ENCODE assay signal across 17 cellular contexts in genomic region chr4:155908187-155909139, GRCh38. TPM values are rescaled to one million over a fixed set of nuclear protein-coding genes. Genes with fewer than 3 reads are reported as not detected.
DNase-seq lines count a peak whose midpoint lies in the region; ATAC-seq, FAIRE-seq and TF ChIP-seq lines count a peak whose summit lies in the region.
"Had no signal": no experiment of that assay in that cellular context is flagged by ENCODE, and none has a peak within 500 bp of the region (broad histone marks: within the 10 kb centered on the region; RNA-seq: fewer than 3 reads in every experiment).

No MANE protein-coding gene starts in this region.

- H3K79me2 ChIP-seq in GM12878 (ENCODE audit: control insufficient read depth, insufficient read depth, low read length): no peaks in the 10 kb centered on the region

- no TSS peak for BruUV-seq in GM12878 (replicated peaks; lab: Mats Ljungman, UMichigan)

- peak; percentile 18 for FAIRE-seq in GM12878 (lab: Jason Lieb, UNC)
- FAIRE-seq: colon had no signal

- WGBS in GM12878 (ENCODE audit: insufficient coverage, insufficient replicate concordance, low lambda C conversion rate, missing lambda C conversion rate): 74% methylated on average over 4 of the region's 4 CpGs

- TF ChIP-seq CTCF in GM12878 (IDR thresholded peaks at IDR 0.05 in 2 of 3, conservative IDR thresholded peaks at IDR 0.05 in 1 of 3; ENCODE audit: control insufficient read depth in 2 of 3, extremely low read depth in 1 of 3, insufficient read depth in 1 of 3, low read depth in 3 of 3, low read length in 3 of 3): no peak

- POLR2A ChIA-PET in GM12878 (lab: Charles Lee): interaction anchor here (0.6 to 1.5 kb wide), 2 partner anchors 19 to 216 kb away, joined by 3 to 7 read pairs; no protein-coding TSS in a partner anchor

- CTCF ChIA-PET in GM12878 (lab: Yijun Ruan, JAX): interaction anchor here (1.4 kb wide), 1 partner anchor 45 kb away, joined by 8 read pairs; the partner anchor contains the start of gene CTSO

- H2AFZ ChIP-seq in GM12878 (ENCODE audit: control insufficient read depth, low read depth, low read length): peak overlapping the region; percentile 20

- no peaks in the 10 kb centered on the region for H3K9me3 ChIP-seq in GM12878 (replicated peaks; ENCODE audit: control insufficient read depth, insufficient read depth, low read length)
- H3K9me3 ChIP-seq: SK-N-SH had no signal

- H3K4me2 ChIP-seq in GM12878 (ENCODE audit: control insufficient read depth, insufficient read depth): no peak overlapping the region; the same call in 1 of the 2 replicates
- H3K4me2 ChIP-seq: SK-N-SH had no signal

- H3K4me3 ChIP-seq in GM12878: no peak overlapping the region

- no peak for TF ChIP-seq POLR2A in GM12878 (IDR thresholded peaks at IDR 0.05; ENCODE audit: low read depth, low read length)

- no peaks in the 10 kb centered on the region for H3K36me3 ChIP-seq in GM12878 (ENCODE audit: control insufficient read depth in 2 of 2, insufficient read depth in 2 of 2, low read length in 1 of 2)

- ATAC-seq in GM18517 (IDR thresholded peaks at IDR 0.05; ENCODE audit: unreplicated experiment) (peak; percentile 79), GM21447 (IDR thresholded peaks at IDR 0.05; ENCODE audit: unreplicated experiment) (peak; percentile 68), HG02981 (IDR thresholded peaks at IDR 0.05; ENCODE audit: unreplicated experiment) (peak; percentile 73), GM12878 (peak; percentile 64)
- ATAC-seq: activated CD4-positive, CD25-positive, alpha-beta regulatory T cell treated with anti-CD3 and anti-CD28 coated beads, Interleukin-2, amount 50 U/mL, for 24 hours; left colon had no signal

- DNase-seq in GM12878 (ENCODE audit: low read depth, low spot score) (no peak), NCI-H82 treated with DMSO at 0.1 percent for 48 hours (lab: John Stamatoyannopoulos, UW; ENCODE audit: unreplicated experiment) (no peak), NCI-H1694 treated with DMSO at 0.1 percent for 48 hours (lab: John Stamatoyannopoulos, UW) (no peak), hippocampal formation (lab: John Stamatoyannopoulos, UW) (no peak)
- DNase-seq in activated naive CD4-positive, alpha-beta T cell treated with anti-CD3 and anti-CD28 coated beads, Interleukin-2, amount 50 U/mL, for 16 hours: no peak
- DNase-seq: glutamatergic neuron, left colon, SK-N-SH, trophoblast cell had no signal

- intact Hi-C loops in GM12878 (cut with micrococcal nuclease; ENCODE audit: unreplicated experiment): no loop called here

- no peak for TF ChIP-seq EP300 in GM12878 (IDR thresholded peaks at IDR 0.05; ENCODE audit: borderline replicate concordance in 1 of 2, control insufficient read depth in 1 of 2, low read depth in 2 of 2, low read length in 2 of 2)

- H3K27ac ChIP-seq in GM12878 (ENCODE audit: control insufficient read depth, insufficient read depth): no peak overlapping the region

- H3K4me1 ChIP-seq in GM12878 (ENCODE audit: control insufficient read depth, insufficient read depth, low read length): peaks cover 3% of the 10 kb centered on the region; the same call in 1 of the 2 replicates

- H3K9ac ChIP-seq in GM12878 (ENCODE audit: control insufficient read depth, insufficient read depth, low read length): no peak overlapping the region
- H3K9ac ChIP-seq: SK-N-SH had no signal

- H3K27me3 ChIP-seq in GM12878 (replicated peaks in 1 of 2; ENCODE audit: control insufficient read depth in 2 of 2, insufficient read depth in 2 of 2, low read length in 1 of 2): no peaks in the 10 kb centered on the region

- SMC1A ChIA-PET in GM12878 (lab: Charles Lee; ENCODE audit: uncharacterized antibody, unreplicated experiment): interaction anchor here (0.6 to 2.6 kb wide), 6 partner anchors 7 to 1268 kb away, joined by 3 to 9 read pairs (median 6); partner anchors contain the start of gene CTSO

- RAD21 ChIA-PET in GM12878 (lab: Charles Lee; ENCODE audit: unreplicated experiment): interaction anchor here (1.7 to 1.9 kb wide), 2 partner anchors 19 to 45 kb away, joined by 4 to 8 read pairs; partner anchors contain the start of gene CTSO

- no peaks in the 10 kb centered on the region for H4K20me1 ChIP-seq in GM12878 (ENCODE audit: control insufficient read depth, insufficient read depth)

- in situ Hi-C loops in GM12878 (cut with MboI): no loop called here

- TF ChIP-seq RAD21 in GM12878 (IDR thresholded peaks at IDR 0.05; ENCODE audit: insufficient read depth, low read depth, low read length): no peak

TF ChIP-seq in GM12878, 131 proteins besides CTCF, POLR2A, EP300 and RAD21 (continues in another document):
- TF ChIP-seq BRCA1 (IDR thresholded peaks at IDR 0.05; ENCODE audit: low read depth, low read length) (no peak), SIN3A (IDR thresholded peaks at IDR 0.05; ENCODE audit: low read depth, low read length) (no peak), STAT3 (IDR thresholded peaks at IDR 0.05; ENCODE audit: low read depth, low read length) (no peak), SMARCA5 (IDR thresholded peaks at IDR 0.05) (no peak)

RNA-seq across cellular contexts. Expression of gene TDO2, which starts 5.0 kb away (rescaled TPM):
- total RNA-seq in GM12878 (2013; cell fraction: nucleolus; rRNA removed): not detected in 2 replicates
- total RNA-seq in GM12878 (2014; rRNA removed) (0.22 and 0.23 TPM in 2 replicates), GM12878 (2014; rRNA removed; fragmentation: Illumina TruSeq; extraction: Trizol) (0.09 and 0.18 TPM in 2 replicates), GM12878 (2021) (0.46 and 0.90 TPM in 2 replicates)
- polyA plus RNA-seq in GM12878 (2011; ENCODE audit: low read depth): not detected
- polyA plus RNA-seq in GM12878 (2011; rRNA removed) (1.5 and 2.2 TPM in 2 replicates), GM12878 (2014; fragmentation: Illumina TruSeq; extraction: Trizol) (0.12 TPM in 1 of 2 replicates, not detected in the other), GM12878 (2014; fragmentation: Nextera tagmentation; extraction: Ambion mirVana) (under 1 TPM; 0.13 to 0.31 TPM), GM12878 (2014; rRNA removed) (0.17 TPM in 1 of 2 replicates, not detected in the other), GM12878 (2016; fragmentation: Nextera tagmentation; extraction: Ambion mirVana) (under 1 TPM in 1 of 2 experiments, not detected in 1; 0.24 TPM)
- 0.35 and 0.45 TPM in 2 replicates for polyA plus RNA-seq in GM12878 (2011; cell fraction: cytosol; rRNA removed)
- 0.75 and 0.76 TPM in 2 replicates for polyA plus RNA-seq in GM12878 (2011; cell fraction: nucleus; rRNA removed)
- 0.12 TPM in 1 of 2 replicates, not detected in the other for polyA plus RNA-seq in GM12878 (2012)
- 0.95 and 1.2 TPM in 2 replicates for polyA minus RNA-seq in GM12878 (2011; rRNA and poly(A)+ RNA removed)
- not detected in 2 replicates for polyA minus RNA-seq in GM12878 (2011; cell fraction: cytosol; rRNA and poly(A)+ RNA removed)
- polyA minus RNA-seq in GM12878 (2011; cell fraction: nucleus; rRNA and poly(A)+ RNA removed): 0.57 and 0.85 TPM in 2 replicates
- total RNA-seq: epithelial cell of proximal tubule, OCI-LY7, pulmonary artery endothelial cell had no signal
- polyA plus RNA-seq: SK-N-SH had no signal

RNA-seq across cellular contexts. Expression of gene ASIC5, which starts 42.4 kb away (rescaled TPM):
- not detected in 2 replicates for total RNA-seq in GM12878 (2013; cell fraction: nucleolus; rRNA removed)
- total RNA-seq in GM12878 (2014; rRNA removed): not detected in 2 replicates
- not detected in 2 replicates for total RNA-seq in GM12878 (2014; rRNA removed; fragmentation: Illumina TruSeq; extraction: Trizol)
- total RNA-seq in GM12878 (2021): not detected in 2 replicates
- not detected for polyA plus RNA-seq in GM12878 (2011; ENCODE audit: low read depth)
- polyA plus RNA-seq in GM12878 (2011; rRNA removed): not detected in 2 replicates
- polyA plus RNA-seq in GM12878 (2011; cell fraction: cytosol; rRNA removed): not detected in 2 replicates
- not detected in 2 replicates for polyA plus RNA-seq in GM12878 (2011; cell fraction: nucleus; rRNA removed)
- not detected in 2 replicates for polyA plus RNA-seq in GM12878 (2012)
- polyA plus RNA-seq in GM12878 (2014; fragmentation: Illumina TruSeq; extraction: Trizol): not detected in 2 replicates
- not detected for polyA plus RNA-seq in GM12878 (2014; fragmentation: Nextera tagmentation; extraction: Ambion mirVana)
- polyA plus RNA-seq in GM12878 (2014; rRNA removed): not detected in 2 replicates
- polyA plus RNA-seq in GM12878 (2016; fragmentation: Nextera tagmentation; extraction: Ambion mirVana): not detected
- polyA minus RNA-seq in GM12878 (2011; rRNA and poly(A)+ RNA removed): not detected in 2 replicates
- polyA minus RNA-seq in GM12878 (2011; cell fraction: cytosol; rRNA and poly(A)+ RNA removed): not detected in 2 replicates
- not detected in 2 replicates for polyA minus RNA-seq in GM12878 (2011; cell fraction: nucleus; rRNA and poly(A)+ RNA removed)
- total RNA-seq: epithelial cell of proximal tubule, left colon, OCI-LY7, pulmonary artery endothelial cell had no signal
- polyA plus RNA-seq: SK-N-SH had no signal

RNA-seq across cellular contexts. Expression of gene CTSO, which starts 45.2 kb away (rescaled TPM):
- total RNA-seq in GM12878 (2013; cell fraction: nucleolus; rRNA removed): 4.8 and 5.2 TPM in 2 replicates
- total RNA-seq in GM12878 (2014; rRNA removed) (6.3 and 10.5 TPM in 2 replicates), GM12878 (2014; rRNA removed; fragmentation: Illumina TruSeq; extraction: Trizol) (6.8 and 7.4 TPM in 2 replicates), GM12878 (2021) (6.5 and 6.7 TPM in 2 replicates)
- polyA plus RNA-seq in GM12878 (2011; ENCODE audit: low read depth): 4.6 TPM
- polyA plus RNA-seq in GM12878 (2011; rRNA removed) (9.7 and 12.5 TPM in 2 replicates), GM12878 (2014; fragmentation: Illumina TruSeq; extraction: Trizol) (9.2 and 13.6 TPM in 2 replicates), GM12878 (2014; fragmentation: Nextera tagmentation; extraction: Ambion mirVana) (1 to 10 TPM; 3.9 to 4.6 TPM), GM12878 (2014; rRNA removed) (6.6 and 7.1 TPM in 2 replicates), GM12878 (2016; fragmentation: Nextera tagmentation; extraction: Ambion mirVana) (1 to 10 TPM; 7.4 to 7.6 TPM)
- polyA plus RNA-seq in GM12878 (2011; cell fraction: cytosol; rRNA removed): 3.4 and 3.8 TPM in 2 replicates
- 3.3 and 3.9 TPM in 2 replicates for polyA plus RNA-seq in GM12878 (2011; cell fraction: nucleus; rRNA removed)
- polyA plus RNA-seq in GM12878 (2012): 6.0 and 7.2 TPM in 2 replicates
- polyA minus RNA-seq in GM12878 (2011; rRNA and poly(A)+ RNA removed): 2.1 and 3.6 TPM in 2 replicates
- polyA minus RNA-seq in GM12878 (2011; cell fraction: cytosol; rRNA and poly(A)+ RNA removed): 0.83 and 0.94 TPM in 2 replicates
- polyA minus RNA-seq in GM12878 (2011; cell fraction: nucleus; rRNA and poly(A)+ RNA removed): 0.85 and 0.96 TPM in 2 replicates
